Comparison of ENCODE assay signal across 9 cellular contexts in the genomic region with DNA sequence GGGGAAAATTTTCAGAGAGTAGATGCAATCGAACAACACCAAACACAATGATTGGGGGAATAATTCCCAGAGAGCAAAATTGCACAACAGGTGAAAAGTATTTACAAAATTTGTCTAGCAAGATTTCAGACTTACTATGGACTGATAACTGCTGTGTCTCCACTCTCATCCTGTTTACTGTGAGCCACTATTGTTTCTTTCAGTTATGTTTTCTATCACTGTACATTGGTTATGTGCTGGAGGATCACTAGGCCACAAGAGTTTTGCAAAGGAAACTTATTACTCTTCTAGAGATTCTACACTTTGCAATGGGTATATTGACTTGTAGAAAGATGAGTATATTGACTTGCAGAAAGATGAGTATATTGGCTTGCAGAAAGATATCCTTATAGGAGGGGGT.
"Had no signal": no experiment of that assay in that cellular context is flagged by ENCODE, and none has a peak within 500 bp of the region (broad histone marks: within the 10 kb centered on the region; RNA-seq: fewer than 3 reads in every experiment).

No MANE protein-coding gene starts in this region.

- H3K9ac ChIP-seq: GM23248 had no signal

- H3K4me1 ChIP-seq: HAP-1 had no signal

- H3K4me1 Mint-ChIP-seq: GM23338, H9 had no signal

- H2AFZ ChIP-seq: GM23248 had no signal

- H3K4me2 ChIP-seq: GM23338 had no signal

- H3K9me3 Mint-ChIP-seq: GM23338, H9 had no signal

- DNase-seq: GM23248, GOT3, H7, H9, HCEC 1CT, HFFc6 had no signal

- H3K27ac Mint-ChIP-seq: GM23338, H9, HFFc6 had no signal

- H3K9me3 ChIP-seq: HAP-1 had no signal

- H3K27ac ChIP-seq: GM23248 had no signal

- H3K4me3 ChIP-seq: GM23248, GM23338, HAP-1 had no signal

- H3K36me3 ChIP-seq: HAP-1 had no signal

- H3K4me3 Mint-ChIP-seq: GM23338, H9, HFFc6 had no signal

- ATAC-seq: GM23338, HCT116 had no signal
